8 cellular contexts compared by ENCODE assay signal in genomic region chr13:48304132-48304876, GRCh38. TPM values are rescaled to one million over a fixed set of nuclear protein-coding genes. Genes with fewer than 3 reads are reported as not detected.
DNase-seq lines count a peak whose midpoint lies in the region; ATAC-seq, FAIRE-seq and TF ChIP-seq lines count a peak whose summit lies in the region.

No MANE protein-coding gene starts in this region.

- H3K4me1 Mint-ChIP-seq in HFFc6 (ENCODE audit: low read depth) (peaks cover 33% of the 10 kb centered on the region), neural crest cell (peaks cover 27% of the 10 kb centered on the region)

- peaks cover 13% of the 10 kb centered on the region for H3K36me3 ChIP-seq in MG63

- H3K27ac Mint-ChIP-seq in HFFc6 (peak overlapping the region; percentile 96), neural crest cell (ENCODE audit: unreplicated experiment) (peak overlapping the region; percentile 91)

- H3K9me3 Mint-ChIP-seq in HFFc6 = no peaks in the 10 kb centered on the region
- H3K9me3 Mint-ChIP-seq in neural crest cell = no peaks in the 10 kb centered on the region

- FAIRE-seq in GM12891 (lab: Jason Lieb, UNC) = peak; percentile 86

- no peaks in the 10 kb centered on the region for H3K27me3 ChIP-seq in MG63
- H3K27me3 ChIP-seq in foreskin keratinocyte = no peaks in the 10 kb centered on the region

- H3K4me3 ChIP-seq in AG10803 (ENCODE audit: low read length) (peak overlapping the region; percentile 74), MG63 (peak overlapping the region; percentile 72)

- H3K27me3 Mint-ChIP-seq in HFFc6 (ENCODE audit: insufficient read depth) = no peaks in the 10 kb centered on the region
- no peaks in the 10 kb centered on the region for H3K27me3 Mint-ChIP-seq in neural crest cell (ENCODE audit: low read depth)

- H3K4me1 ChIP-seq in foreskin keratinocyte = peaks cover 11% of the 10 kb centered on the region

- H3K4me3 Mint-ChIP-seq in HFFc6 (peak overlapping the region; percentile 99), neural crest cell (peak overlapping the region; percentile 95)

- peak; percentile 71; the same call in 1 of the 2 replicates for TF ChIP-seq POLR2A in GM12891 (IDR thresholded peaks at IDR 0.05; ENCODE audit: low read depth, low read length)

- TF ChIP-seq CTCF in AG10803 (conservative IDR thresholded peaks at IDR 0.05; ENCODE audit: low read length) (no peak), HFFc6 (IDR thresholded peaks at IDR 0.05) (peak; percentile 18; the same call in 1 of the 2 replicates), foreskin keratinocyte (conservative IDR thresholded peaks at IDR 0.05) (no peak), neural crest cell (conservative IDR thresholded peaks at IDR 0.05) (no peak)

- peak; percentile 52 for DNase-seq in AG10803 (ENCODE audit: low read depth)
- peak; percentile 54 for DNase-seq in GM12891 (ENCODE audit: insufficient read length, low spot score)
- DNase-seq in HFFc6 = peak; percentile 42
- DNase-seq in MG63 = peak; percentile 45
- peak; percentile 54 to 59 for DNase-seq in activated T-cell treated with anti-CD3 and anti-CD28 coated beads, Interleukin-2, amount 50 U/mL, for 48 hours
- DNase-seq in foreskin keratinocyte = no peak
- peak; percentile 9 for DNase-seq in neural crest cell (ENCODE audit: low read depth, low spot score)
- DNase-seq in effector CD8-positive, alpha-beta T cell (lab: John Stamatoyannopoulos, UW) = no peak

- peak overlapping the region; percentile 92 for H3K27ac ChIP-seq in foreskin keratinocyte

- H3K36me3 Mint-ChIP-seq in HFFc6 (ENCODE audit: low read depth) (peaks cover 8% of the 10 kb centered on the region; the same call in 1 of the 2 replicates), neural crest cell (ENCODE audit: low read depth) (peaks cover 8% of the 10 kb centered on the region)

- H3K9me3 ChIP-seq in MG63 = no peaks in the 10 kb centered on the region

- no peak for ATAC-seq in foreskin keratinocyte

TF ChIP-seq in GM12891, 5 proteins besides CTCF, POLR2A, EP300 and RAD21:
- peak; percentile 31; the same call in 1 of the 2 replicates for TF ChIP-seq POU2F2 (IDR thresholded peaks at IDR 0.05; ENCODE audit: low read depth, low read length)
- TF ChIP-seq PAX5 (IDR thresholded peaks at IDR 0.05; ENCODE audit: insufficient read depth, low read length, severe bottlenecking) = peak; percentile 96
- TF ChIP-seq TAF1 (IDR thresholded peaks at IDR 0.05; ENCODE audit: low read depth, low read length) = no peak
- TF ChIP-seq POLR2AphosphoS5 (IDR thresholded peaks at IDR 0.05; ENCODE audit: low read depth, low read length) = peak; percentile 52; the same call in 1 of the 2 replicates
- peak; percentile 99 for TF ChIP-seq SPI1 (IDR thresholded peaks at IDR 0.05; ENCODE audit: low read depth, low read length)

RNA-seq across cellular contexts. Expression of gene RB1, which starts 0.8 kb away (rescaled TPM):
- polyA plus RNA-seq in GM12891 (2012; ENCODE audit: low read depth, missing spikeins) = 10.3 TPM
- 10 to 100 TPM; 39.2 to 50.4 (median 43.0) TPM for total RNA-seq in HFFc6 (2021; fragmentation: NEBNext Ultra II Directional; extraction: Animal tissue kit (Norgen Biotek cat#: 25700))
- total RNA-seq in MG63 (2014; rRNA removed; shearing (Covaris generic); ENCODE audit: low replicate concordance) = 27.0 and 32.4 TPM in 2 replicates
- total RNA-seq in foreskin keratinocyte = 30.4 and 32.8 TPM in 2 replicates
- 7.1 and 8.7 TPM in 2 replicates for polyA plus RNA-seq in foreskin keratinocyte
- total RNA-seq in neural crest cell = 45.9 and 48.0 TPM in 2 replicates

Comparison
In these comparisons a context has a peak if more than half of its experiments do, and no peak if none do; other contexts are left out.
1. DNase-seq: peak in AG10803 (single experiment), GM12891 (single experiment), HFFc6 (single experiment), MG63 (single experiment), activated T-cell treated with anti-CD3 and anti-CD28 coated beads, Interleukin-2, amount 50 U/mL, for 48 hours (2 of 2) and neural crest cell (single experiment); none in foreskin keratinocyte (0 of 2) and effector CD8-positive, alpha-beta T cell (single experiment).